Comparison of ENCODE assay signal across 20 cellular contexts in the genomic region with DNA sequence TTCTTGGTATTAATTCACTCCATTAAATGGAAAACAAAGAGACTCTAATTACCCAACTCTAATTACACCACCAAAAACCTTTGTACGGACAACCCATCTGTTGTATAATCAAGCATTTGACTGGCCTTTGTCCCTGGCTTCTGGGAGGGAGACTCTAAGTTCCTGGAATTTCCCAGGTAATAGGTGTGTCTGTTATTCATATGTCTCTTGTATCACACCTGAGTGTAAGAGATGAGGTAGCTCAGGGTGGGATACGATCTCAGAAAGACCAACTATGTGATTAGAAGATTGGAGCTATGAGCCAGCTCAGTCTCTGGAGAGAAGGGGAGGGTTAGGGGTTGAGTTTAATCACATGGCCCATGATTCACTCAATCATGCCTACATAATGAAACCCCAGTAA.
"Had no signal": no experiment of that assay in that cellular context is flagged by ENCODE, and none has a peak within 500 bp of the region (broad histone marks: within the 10 kb centered on the region; RNA-seq: fewer than 3 reads in every experiment).

No MANE protein-coding gene starts in this region.

- H3K9ac ChIP-seq: neural progenitor cell had no signal

- H3K4me3 ChIP-seq: coronary artery, gastrocnemius medialis, heart right ventricle, neural progenitor cell, pancreas, tibial artery, upper lobe of right lung, vagina had no signal

- H3K36me3 Mint-ChIP-seq: natural killer cell treated with Interleukin-12 subunit alpha and Interleukin-12 subunit beta and Interleukin-15 and Interleukin-18, amount 100 ng/mL, for 72 hours; neural progenitor cell; stimulated activated effector memory CD8-positive, alpha-beta T cell treated with anti-CD3 and anti-CD28 coated beads, Interleukin-12 subunit alpha, Interleukin-12 subunit beta, amount 100 ng/mL, for 72 hours had no signal

- H3K4me2 ChIP-seq: neural progenitor cell had no signal

- H3K27me3 Mint-ChIP-seq: stimulated activated naive CD8-positive, alpha-beta T cell treated with anti-CD3 and anti-CD28 coated beads, Interleukin-15, Interleukin-2, amounts not matched to agents 100 ng/mL and 50 ng/mL, for 24 hours had no signal

- H3K4me3 Mint-ChIP-seq: natural killer cell treated with Interleukin-12 subunit alpha and Interleukin-12 subunit beta and Interleukin-15 and Interleukin-18, amount 100 ng/mL, for 72 hours; neural progenitor cell; stimulated activated effector memory CD8-positive, alpha-beta T cell treated with anti-CD3 and anti-CD28 coated beads, Interleukin-12 subunit alpha, Interleukin-12 subunit beta, amount 100 ng/mL, for 72 hours; stimulated activated naive CD8-positive, alpha-beta T cell treated with anti-CD3 and anti-CD28 coated beads, Interleukin-15, Interleukin-2, amounts not matched to agents 100 ng/mL and 50 ng/mL, for 24 hours had no signal

- H3K36me3 ChIP-seq: gastrocnemius medialis, heart right ventricle, neural progenitor cell, pancreas, tibial artery, upper lobe of right lung, vagina had no signal

- ATAC-seq: natural killer cell treated with Interleukin-12 subunit alpha and Interleukin-12 subunit beta and Interleukin-15 and Interleukin-18, amount 100 ng/mL, for 72 hours; pancreas; right cardiac atrium; stimulated activated effector memory CD8-positive, alpha-beta T cell treated with anti-CD3 and anti-CD28 coated beads, Interleukin-12 subunit alpha, Interleukin-12 subunit beta, amount 100 ng/mL, for 72 hours had no signal

- H3K27ac Mint-ChIP-seq: natural killer cell treated with Interleukin-12 subunit alpha and Interleukin-12 subunit beta and Interleukin-15 and Interleukin-18, amount 100 ng/mL, for 72 hours; progenitor cell of endocrine pancreas; stimulated activated effector memory CD8-positive, alpha-beta T cell treated with anti-CD3 and anti-CD28 coated beads, Interleukin-12 subunit alpha, Interleukin-12 subunit beta, amount 100 ng/mL, for 72 hours; stimulated activated naive CD8-positive, alpha-beta T cell treated with anti-CD3 and anti-CD28 coated beads, Interleukin-15, Interleukin-2, amounts not matched to agents 100 ng/mL and 50 ng/mL, for 24 hours had no signal

- H3K4me1 ChIP-seq: pancreas, upper lobe of right lung, vagina had no signal

- H2AFZ ChIP-seq: neural progenitor cell had no signal

- H3K9me3 Mint-ChIP-seq: natural killer cell treated with Interleukin-12 subunit alpha and Interleukin-12 subunit beta and Interleukin-15 and Interleukin-18, amount 100 ng/mL, for 72 hours had no signal

- H3K27ac ChIP-seq: coronary artery, gastrocnemius medialis, heart right ventricle, neural progenitor cell, pancreas, tibial artery, upper lobe of right lung, vagina had no signal

- DNase-seq: cerebellar nuclear complex; effector CD8-positive, alpha-beta T cell; gastrocnemius medialis; heart right ventricle; islet precursor cell; left ventricle myocardium superior; nucleus accumbens; pancreas; right cardiac atrium; stimulated activated CD4-positive, alpha-beta T cell treated with anti-CD3 and anti-CD28 coated beads, Interleukin-4, amount 100 ng/mL, for 1 hour; stimulated activated CD8-positive, alpha-beta memory T cell treated with anti-CD3 and anti-CD28 coated beads, Interleukin-4, amount 100 ng/mL, for 48 hours; tibial artery; upper lobe of right lung had no signal

- H3K9me3 ChIP-seq: gastrocnemius medialis, pancreas, tibial artery, upper lobe of right lung, vagina had no signal

- H3K27me3 ChIP-seq: gastrocnemius medialis, heart right ventricle, neural progenitor cell, pancreas, tibial artery, upper lobe of right lung, vagina had no signal

- H3K4me1 Mint-ChIP-seq: stimulated activated effector memory CD8-positive, alpha-beta T cell treated with anti-CD3 and anti-CD28 coated beads, Interleukin-12 subunit alpha, Interleukin-12 subunit beta, amount 100 ng/mL, for 72 hours had no signal
